ENCODE assay signal across 8 cellular contexts in the genomic region with DNA sequence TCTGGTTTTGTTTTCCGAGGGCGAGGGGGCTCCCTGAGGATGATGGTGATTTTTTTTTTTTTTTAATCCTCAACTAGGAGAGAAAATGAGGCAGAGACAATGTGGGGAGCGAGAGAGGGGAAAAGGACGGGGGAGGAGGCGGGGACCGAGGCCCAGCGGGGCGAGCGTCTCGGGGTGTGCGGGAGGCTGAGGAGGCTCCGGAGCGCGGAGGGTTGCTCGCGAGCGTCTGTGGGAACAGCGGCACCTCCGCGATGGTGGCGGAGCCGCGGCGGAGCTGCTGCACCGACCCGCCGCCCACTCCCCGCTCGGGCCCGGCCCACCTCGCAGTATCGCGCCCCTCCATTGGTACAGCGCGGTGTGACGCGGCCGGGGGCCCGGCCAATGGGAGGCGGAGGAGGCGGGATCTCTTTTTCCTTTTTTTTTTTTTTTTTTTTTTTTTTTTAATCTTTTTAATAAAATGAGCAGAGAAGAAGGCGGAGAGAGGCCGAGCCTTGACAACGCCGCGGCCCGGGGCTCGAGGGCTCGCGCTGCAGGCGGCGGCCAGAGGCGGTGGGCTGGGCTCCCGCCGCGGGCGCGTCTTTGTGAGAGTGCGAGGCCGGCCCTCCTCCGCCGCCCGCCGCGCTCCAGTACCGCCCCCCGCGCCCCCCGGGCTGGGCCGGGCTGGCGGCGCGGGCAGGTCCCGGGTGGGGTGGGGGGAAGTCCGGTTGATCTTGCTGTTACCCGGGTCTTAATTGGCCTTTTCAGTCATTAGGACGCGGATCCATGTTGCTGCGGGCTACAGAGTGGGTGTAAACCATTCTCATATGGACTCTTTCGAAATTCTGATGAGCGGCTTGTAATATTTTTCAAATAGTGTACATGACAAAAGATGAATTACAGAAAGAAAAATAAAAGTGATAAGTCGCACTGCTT. TPM values are rescaled to one million over a fixed set of nuclear protein-coding genes. Genes with fewer than 3 reads are reported as not detected.
DNase-seq lines count a peak whose midpoint lies in the region; TF ChIP-seq lines count a peak whose summit lies in the region.

A gene (minus strand): TSS at position 228 of the 912 bp plus-strand sequence.

- H3K36me3 Mint-ChIP-seq in activated T-helper 2 cell treated with anti-CD3 and anti-CD28 coated beads, Interferon-gamma antibody, Interleukin-2, Interleukin-4, amounts not matched to agents 10 μg/mL and 5 μg/mL and 100 μg/mL, durations not matched to agents 14 hours and 24 hours and 36 hours (ENCODE audit: low read depth): no peaks in the 10 kb centered on the region
- H3K36me3 Mint-ChIP-seq in nephron progenitor cell (ENCODE audit: low read depth): no peaks in the 10 kb centered on the region
- H3K36me3 Mint-ChIP-seq in stimulated activated naive CD8-positive, alpha-beta T cell treated with anti-CD3 and anti-CD28 coated beads, Interleukin-15, Interleukin-2, amounts not matched to agents 100 ng/mL and 50 ng/mL, for 24 hours (ENCODE audit: low read depth): no peaks in the 10 kb centered on the region

- H3K27me3 Mint-ChIP-seq in activated T-helper 2 cell treated with anti-CD3 and anti-CD28 coated beads, Interferon-gamma antibody, Interleukin-2, Interleukin-4, amounts not matched to agents 10 μg/mL and 5 μg/mL and 100 μg/mL, durations not matched to agents 14 hours and 24 hours and 36 hours (ENCODE audit: low read depth): peaks cover 11% of the 10 kb centered on the region
- peaks cover 3% of the 10 kb centered on the region for H3K27me3 Mint-ChIP-seq in nephron progenitor cell (ENCODE audit: low read depth, poor library complexity)
- H3K27me3 Mint-ChIP-seq in stimulated activated naive CD8-positive, alpha-beta T cell treated with anti-CD3 and anti-CD28 coated beads, Interleukin-15, Interleukin-2, amounts not matched to agents 100 ng/mL and 50 ng/mL, for 24 hours: no peaks in the 10 kb centered on the region

- intact Hi-C loops in activated T-helper 2 cell treated with anti-CD3 and anti-CD28 coated beads, Interferon-gamma antibody, Interleukin-2, Interleukin-4, amounts not matched to agents 10 μg/mL and 5 μg/mL and 100 μg/mL, durations not matched to agents 14 hours and 24 hours and 36 hours (cut with micrococcal nuclease): loop anchor here (2.0 to 10.0 kb wide), 3 partner anchors 57 to 115 kb away; a partner anchor contains a TSS

- TF ChIP-seq CTCF in fibroblast of pulmonary artery (IDR thresholded peaks at IDR 0.05; ENCODE audit: low read length, missing control alignments) (no peak), nephron progenitor cell (IDR thresholded peaks at IDR 0.05) (no peak)

- DNase-seq in EL (peak; percentile 92), GOT3 (lab: John Stamatoyannopoulos, UW) (peak; percentile 82), LHCN-M2 (ENCODE audit: low read depth) (peak; percentile 90), fibroblast of pulmonary artery (ENCODE audit: low read depth) (peak; percentile 94), nephron progenitor cell (peak; percentile 96)
- peak; percentile 96 for DNase-seq in activated T-helper 2 cell treated with anti-CD3 and anti-CD28 coated beads, Interferon-gamma antibody, Interleukin-2, Interleukin-4, amounts not matched to agents 10 μg/mL and 5 μg/mL and 100 μg/mL, durations not matched to agents 14 hours and 24 hours and 36 hours (ENCODE audit: low spot score)

- H3K4me3 ChIP-seq in fibroblast of pulmonary artery (replicated peaks; ENCODE audit: low read depth, low read length): peak within 1 kb of the TSS; percentile 84

- peak within 1 kb of the TSS; percentile 84 for H3K27ac Mint-ChIP-seq in activated T-helper 2 cell treated with anti-CD3 and anti-CD28 coated beads, Interferon-gamma antibody, Interleukin-2, Interleukin-4, amounts not matched to agents 10 μg/mL and 5 μg/mL and 100 μg/mL, durations not matched to agents 14 hours and 24 hours and 36 hours
- H3K27ac Mint-ChIP-seq in nephron progenitor cell: peak within 1 kb of the TSS; percentile 99
- H3K27ac Mint-ChIP-seq in stimulated activated naive CD8-positive, alpha-beta T cell treated with anti-CD3 and anti-CD28 coated beads, Interleukin-15, Interleukin-2, amounts not matched to agents 100 ng/mL and 50 ng/mL, for 24 hours: peak within 1 kb of the TSS; percentile 95

- TF ChIP-seq POLR2A in Raji (IDR thresholded peaks at IDR 0.05; ENCODE audit: insufficient read depth, low read depth, low read length): peak; percentile 97

- H3K9me3 Mint-ChIP-seq in activated T-helper 2 cell treated with anti-CD3 and anti-CD28 coated beads, Interferon-gamma antibody, Interleukin-2, Interleukin-4, amounts not matched to agents 10 μg/mL and 5 μg/mL and 100 μg/mL, durations not matched to agents 14 hours and 24 hours and 36 hours: no peaks in the 10 kb centered on the region
- H3K9me3 Mint-ChIP-seq in nephron progenitor cell: no peaks in the 10 kb centered on the region
- H3K9me3 Mint-ChIP-seq in stimulated activated naive CD8-positive, alpha-beta T cell treated with anti-CD3 and anti-CD28 coated beads, Interleukin-15, Interleukin-2, amounts not matched to agents 100 ng/mL and 50 ng/mL, for 24 hours: no peaks in the 10 kb centered on the region

- peaks cover 41% of the 10 kb centered on the region for H3K4me1 Mint-ChIP-seq in activated T-helper 2 cell treated with anti-CD3 and anti-CD28 coated beads, Interferon-gamma antibody, Interleukin-2, Interleukin-4, amounts not matched to agents 10 μg/mL and 5 μg/mL and 100 μg/mL, durations not matched to agents 14 hours and 24 hours and 36 hours (ENCODE audit: low read depth)
- H3K4me1 Mint-ChIP-seq in nephron progenitor cell: peaks cover 69% of the 10 kb centered on the region
- H3K4me1 Mint-ChIP-seq in stimulated activated naive CD8-positive, alpha-beta T cell treated with anti-CD3 and anti-CD28 coated beads, Interleukin-15, Interleukin-2, amounts not matched to agents 100 ng/mL and 50 ng/mL, for 24 hours (ENCODE audit: low read depth): peaks cover 48% of the 10 kb centered on the region

- H3K4me3 Mint-ChIP-seq in activated T-helper 2 cell treated with anti-CD3 and anti-CD28 coated beads, Interferon-gamma antibody, Interleukin-2, Interleukin-4, amounts not matched to agents 10 μg/mL and 5 μg/mL and 100 μg/mL, durations not matched to agents 14 hours and 24 hours and 36 hours (ENCODE audit: low read depth): peak within 1 kb of the TSS; percentile 86
- H3K4me3 Mint-ChIP-seq in nephron progenitor cell: peak within 1 kb of the TSS; percentile 98
- peak within 1 kb of the TSS; percentile 96 for H3K4me3 Mint-ChIP-seq in stimulated activated naive CD8-positive, alpha-beta T cell treated with anti-CD3 and anti-CD28 coated beads, Interleukin-15, Interleukin-2, amounts not matched to agents 100 ng/mL and 50 ng/mL, for 24 hours

RNA-seq across cellular contexts. Expression of the gene that starts here (rescaled TPM):
- 5.6 and 9.8 TPM in 2 replicates for total RNA-seq in LHCN-M2 (2014; rRNA removed)
- polyA plus RNA-seq in LHCN-M2 (2012): 22.4 TPM
- total RNA-seq in activated T-helper 2 cell treated with anti-CD3 and anti-CD28 coated beads, Interferon-gamma antibody, Interleukin-2, Interleukin-4, amounts not matched to agents 10 μg/mL and 5 μg/mL and 100 μg/mL, durations not matched to agents 14 hours and 24 hours and 36 hours: 139 and 154 TPM in 2 replicates

Comparison
In these comparisons a context has a peak if more than half of its experiments do, and no peak if none do; other contexts are left out.
1. Peak in every context shown above with its lines: DNase-seq and H3K4me3 ChIP-seq.
2. RNA of the gene that starts here (total RNA-seq): 139 to 154 TPM in activated T-helper 2 cell treated with anti-CD3 and anti-CD28 coated beads, Interferon-gamma antibody, Interleukin-2, Interleukin-4, amounts not matched to agents 10 μg/mL and 5 μg/mL and 100 μg/mL, durations not matched to agents 14 hours and 24 hours and 36 hours; 5.6 to 9.8 TPM in LHCN-M2; every median in the first group is over 10 times any median in the second.